36 cellular contexts compared by ENCODE assay signal in the genomic region with DNA sequence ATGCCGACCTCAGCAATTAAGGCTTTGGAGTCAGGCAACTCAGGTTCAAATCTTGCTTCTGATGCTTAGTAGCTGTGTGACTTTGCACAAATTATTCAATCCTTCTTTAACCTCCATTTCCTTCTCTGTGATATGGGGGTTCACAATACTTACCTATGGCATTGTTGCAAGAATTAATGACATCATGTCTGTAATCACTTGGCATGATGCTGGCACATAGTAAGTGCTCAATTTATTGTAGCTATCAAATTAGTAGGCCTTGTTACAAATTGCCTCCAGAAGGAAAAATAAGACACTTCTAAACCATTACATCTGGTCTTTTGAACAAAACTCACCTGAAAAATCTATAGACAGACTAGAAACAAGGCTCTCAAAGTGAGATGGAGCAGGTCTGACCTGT.
"Had no signal": no experiment of that assay in that cellular context is flagged by ENCODE, and none has a peak within 500 bp of the region (broad histone marks: within the 10 kb centered on the region; RNA-seq: fewer than 3 reads in every experiment).

No MANE protein-coding gene starts in this region.

- ATAC-seq: activated CD4-positive, CD25-positive, alpha-beta regulatory T cell treated with anti-CD3 and anti-CD28 coated beads, Interleukin-2, amount 50 U/mL, for 24 hours; activated CD8-positive, alpha-beta T cell treated with anti-CD3 and anti-CD28 coated beads for 36 hours; activated naive CD8-positive, alpha-beta T cell treated with anti-CD3 and anti-CD28 coated beads, Interleukin-2, amount 50 U/mL, for 24 hours; body of pancreas; foreskin keratinocyte; gastrocnemius medialis; heart left ventricle had no signal

- H3K27ac ChIP-seq: adrenal gland, body of pancreas, breast epithelium, cardiac muscle cell, coronary artery, dorsolateral prefrontal cortex, esophagus muscularis mucosa, foreskin keratinocyte, gastrocnemius medialis, heart left ventricle, WERI-Rb-1 had no signal

- H3K4me1 ChIP-seq: adrenal gland, body of pancreas, breast epithelium, esophagus muscularis mucosa, foreskin keratinocyte, gastrocnemius medialis, heart left ventricle had no signal

- H3K4me3 ChIP-seq: adrenal gland, body of pancreas, breast epithelium, cardiac muscle cell, coronary artery, dorsolateral prefrontal cortex, esophagus muscularis mucosa, gastrocnemius medialis, heart left ventricle had no signal

- H3K4me1 Mint-ChIP-seq: activated B cell treated with CpG ODN at 0.5 μM for 24 hours had no signal

- H3K36me3 Mint-ChIP-seq: activated naive CD4-positive, alpha-beta T cell treated with anti-CD3 and anti-CD28 coated beads, Interleukin-2, amount 50 U/mL, for 24 hours had no signal

- H3K9me3 Mint-ChIP-seq: activated B cell treated with CpG ODN at 0.5 μM for 24 hours; activated CD8-positive, alpha-beta T cell treated with anti-CD3 and anti-CD28 coated beads for 36 hours; activated naive CD4-positive, alpha-beta T cell treated with anti-CD3 and anti-CD28 coated beads for 36 hours; activated naive CD4-positive, alpha-beta T cell treated with anti-CD3 and anti-CD28 coated beads, Interleukin-2, amount 50 U/mL, for 24 hours; activated naive CD8-positive, alpha-beta T cell treated with anti-CD3 and anti-CD28 coated beads, Interleukin-2, amount 50 U/mL, for 24 hours; activated T-helper 1 cell treated with anti-CD3 and anti-CD28 coated beads, Interleukin-12 subunit alpha, Interleukin-12 subunit beta, Interleukin-2, Interleukin-4 antibody, amounts not matched to agents 30 ng/mL and 10 ng/mL and 1 ng/mL, durations not matched to agents 14 hours and 24 hours and 36 hours; dendritic cell treated with granulocyte-macrophage colony-stimulating factor and Interleukin-4, amounts not matched to agents 40 ng/mL and 50 ng/mL, for 4 days had no signal

- DNase-seq: activated B cell treated with CpG ODN at 0.5 μM for 24 hours; activated CD4-positive, alpha-beta T cell treated with anti-CD3 and anti-CD28 coated beads for 48 hours; activated CD4-positive, alpha-beta T cell treated with anti-CD3 and anti-CD28 coated beads, Interleukin-2, amount 50 U/mL, for 1 hour; activated CD4-positive, alpha-beta T cell treated with anti-CD3 and anti-CD28 coated beads, Interleukin-2, amount 50 U/mL, for 48 hours; activated CD8-positive, alpha-beta memory T cell treated with anti-CD3 and anti-CD28 coated beads for 24 hours; activated CD8-positive, alpha-beta memory T cell treated with anti-CD3 and anti-CD28 coated beads, Interleukin-2, amount 50 U/mL, for 4 hours; activated CD8-positive, alpha-beta T cell treated with anti-CD3 and anti-CD28 coated beads for 36 hours; activated effector memory CD4-positive, alpha-beta T cell treated with anti-CD3 and anti-CD28 coated beads, Interleukin-2, amount 50 U/mL, for 16 hours; activated naive CD4-positive, alpha-beta T cell treated with anti-CD3 and anti-CD28 coated beads for 36 hours; activated naive CD8-positive, alpha-beta T cell treated with anti-CD3 and anti-CD28 coated beads, Interleukin-2, amount 50 U/mL, for 24 hours; activated T-cell treated with anti-CD3 and anti-CD28 coated beads, Interleukin-2, amount 50 U/mL, for 1 hour; activated T-cell treated with anti-CD3 and anti-CD28 coated beads, Interleukin-2, amount 50 U/mL, for 48 hours; adrenal gland; amygdala; aorta; body of pancreas; central memory CD4-positive, alpha-beta T cell; dorsolateral prefrontal cortex; effector memory CD4-positive, alpha-beta T cell; erythroblast; foreskin keratinocyte; gastrocnemius medialis; glutamatergic neuron; heart left ventricle; T-helper 2 cell; WERI-Rb-1 had no signal

- H3K4me3 Mint-ChIP-seq: activated B cell treated with CpG ODN at 0.5 μM for 24 hours; activated CD8-positive, alpha-beta T cell treated with anti-CD3 and anti-CD28 coated beads for 36 hours; activated naive CD4-positive, alpha-beta T cell treated with anti-CD3 and anti-CD28 coated beads for 36 hours; activated naive CD4-positive, alpha-beta T cell treated with anti-CD3 and anti-CD28 coated beads, Interleukin-2, amount 50 U/mL, for 24 hours; activated naive CD8-positive, alpha-beta T cell treated with anti-CD3 and anti-CD28 coated beads, Interleukin-2, amount 50 U/mL, for 24 hours; activated T-helper 1 cell treated with anti-CD3 and anti-CD28 coated beads, Interleukin-12 subunit alpha, Interleukin-12 subunit beta, Interleukin-2, Interleukin-4 antibody, amounts not matched to agents 30 ng/mL and 10 ng/mL and 1 ng/mL, durations not matched to agents 14 hours and 24 hours and 36 hours; dendritic cell treated with granulocyte-macrophage colony-stimulating factor and Interleukin-4, amounts not matched to agents 40 ng/mL and 50 ng/mL, for 4 days had no signal

- H3K27me3 ChIP-seq: adrenal gland, body of pancreas, breast epithelium, cardiac muscle cell, dorsolateral prefrontal cortex, esophagus muscularis mucosa, gastrocnemius medialis, heart left ventricle had no signal

- H3K27ac Mint-ChIP-seq: activated B cell treated with CpG ODN at 0.5 μM for 24 hours; activated CD8-positive, alpha-beta T cell treated with anti-CD3 and anti-CD28 coated beads for 36 hours; activated naive CD4-positive, alpha-beta T cell treated with anti-CD3 and anti-CD28 coated beads for 36 hours; activated naive CD4-positive, alpha-beta T cell treated with anti-CD3 and anti-CD28 coated beads, Interleukin-2, amount 50 U/mL, for 24 hours; activated naive CD8-positive, alpha-beta T cell treated with anti-CD3 and anti-CD28 coated beads, Interleukin-2, amount 50 U/mL, for 24 hours; activated T-helper 1 cell treated with anti-CD3 and anti-CD28 coated beads, Interleukin-12 subunit alpha, Interleukin-12 subunit beta, Interleukin-2, Interleukin-4 antibody, amounts not matched to agents 30 ng/mL and 10 ng/mL and 1 ng/mL, durations not matched to agents 14 hours and 24 hours and 36 hours; activated T-helper 2 cell treated with anti-CD3 and anti-CD28 coated beads, Interferon-gamma antibody, Interleukin-2, Interleukin-4, amounts not matched to agents 10 μg/mL and 5 μg/mL and 100 μg/mL, durations not matched to agents 14 hours and 24 hours and 36 hours; dendritic cell treated with granulocyte-macrophage colony-stimulating factor and Interleukin-4, amounts not matched to agents 40 ng/mL and 50 ng/mL, for 4 days had no signal

- FAIRE-seq: TTC549 had no signal

- H3K9me3 ChIP-seq: adrenal gland, body of pancreas, breast epithelium, esophagus muscularis mucosa, gastrocnemius medialis, heart left ventricle had no signal

- H3K27me3 Mint-ChIP-seq: activated CD8-positive, alpha-beta T cell treated with anti-CD3 and anti-CD28 coated beads for 36 hours; activated naive CD4-positive, alpha-beta T cell treated with anti-CD3 and anti-CD28 coated beads, Interleukin-2, amount 50 U/mL, for 24 hours; activated naive CD8-positive, alpha-beta T cell treated with anti-CD3 and anti-CD28 coated beads, Interleukin-2, amount 50 U/mL, for 24 hours had no signal

- H3K36me3 ChIP-seq: adrenal gland, breast epithelium, cardiac muscle cell, esophagus muscularis mucosa, gastrocnemius medialis, heart left ventricle, WERI-Rb-1 had no signal
